ENCODE assay signal across 7 cellular contexts in the genomic region with DNA sequence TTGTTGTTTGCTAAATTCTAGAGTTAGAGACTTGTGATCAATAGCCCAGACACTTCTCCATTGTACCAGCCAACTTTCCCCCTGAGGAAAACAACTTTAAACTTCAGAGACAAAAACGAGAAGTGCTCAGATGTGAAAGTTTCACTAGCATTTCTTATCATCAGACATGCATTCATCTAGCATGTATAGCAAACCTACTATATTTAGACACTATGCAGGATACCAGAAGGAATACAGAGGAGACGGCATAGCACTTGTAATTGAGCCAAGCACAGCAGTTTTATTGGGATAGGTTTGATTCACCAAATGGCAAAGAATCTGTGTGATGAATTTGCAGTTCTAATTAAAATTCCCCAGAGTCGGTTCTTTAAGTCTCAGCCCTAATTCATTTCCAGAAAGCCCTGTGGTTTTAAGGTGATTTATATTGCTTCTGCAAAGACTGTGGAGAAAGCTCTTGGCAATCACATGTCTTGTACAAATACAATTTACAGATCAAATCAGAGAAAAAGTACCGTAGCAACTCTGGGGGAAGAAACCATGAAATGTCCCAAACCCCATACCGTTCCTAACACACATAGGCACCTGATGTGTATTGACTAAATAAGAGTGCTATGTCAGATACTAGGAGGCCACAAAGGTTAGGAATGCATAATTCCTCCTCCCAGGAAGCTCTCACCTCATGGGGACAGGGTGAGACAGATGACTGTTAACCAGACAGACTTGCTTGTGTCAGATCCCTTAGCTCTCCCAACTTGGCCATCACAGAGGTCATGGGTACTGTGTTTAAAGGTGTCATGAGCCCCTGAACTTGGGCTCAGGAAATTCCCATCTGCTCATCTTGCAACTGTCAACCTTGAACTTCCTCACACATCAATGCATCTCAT.
DNase-seq lines count a peak whose midpoint lies in the region; ATAC-seq and TF ChIP-seq lines count a peak whose summit lies in the region.

No MANE protein-coding gene starts in this region.

- WGBS in hepatocyte (ENCODE audit: low lambda C conversion rate, missing lambda C conversion rate): 43% methylated on average over 5 of the region's 5 CpGs

- H3K36me3 ChIP-seq in hepatocyte (replicated peaks; ENCODE audit: insufficient read depth, low read depth): no peaks in the 10 kb centered on the region

- no peaks in the 10 kb centered on the region for H3K27me3 ChIP-seq in hepatocyte

- no peaks in the 10 kb centered on the region for H4K20me1 ChIP-seq in hepatocyte (ENCODE audit: insufficient read depth, poor library complexity, severe bottlenecking)

- H3K27ac ChIP-seq in hepatocyte: peak overlapping the region; percentile 49

- DNase-seq in hepatocyte (ENCODE audit: low spot score) (peak; percentile 16), HCEC 1CT (no peak), cortex of kidney (lab: John Stamatoyannopoulos, UW) (no peak), kidney tubule cell (ENCODE audit: low spot score) (no peak)

- H3K4me2 ChIP-seq in hepatocyte: no peak overlapping the region

- peaks cover 7% of the 10 kb centered on the region for H3K4me1 ChIP-seq in hepatocyte (ENCODE audit: insufficient read depth)

- no peaks in the 10 kb centered on the region for H3K79me2 ChIP-seq in hepatocyte

- no peak overlapping the region for H3K4me3 ChIP-seq in hepatocyte

- H3K9me3 ChIP-seq in hepatocyte (ENCODE audit: low read depth): no peaks in the 10 kb centered on the region

- no peak overlapping the region for H2AFZ ChIP-seq in hepatocyte

- TF ChIP-seq CTCF in hepatocyte (IDR thresholded peaks at IDR 0.05; ENCODE audit: poor library complexity): no peak

- no peaks in the 10 kb centered on the region for H3K9me2 ChIP-seq in hepatocyte (replicated peaks; ENCODE audit: insufficient read depth)

- ATAC-seq in GM18519 (IDR thresholded peaks at IDR 0.05; ENCODE audit: low FRiP score, unreplicated experiment) (peak; percentile 67), GM21526 (IDR thresholded peaks at IDR 0.05; ENCODE audit: low FRiP score, unreplicated experiment) (peak; percentile 78), HG03520 (IDR thresholded peaks at IDR 0.05; ENCODE audit: unreplicated experiment) (peak; percentile 76)
